ENCODE assay signal across 11 cellular contexts in the genomic region with DNA sequence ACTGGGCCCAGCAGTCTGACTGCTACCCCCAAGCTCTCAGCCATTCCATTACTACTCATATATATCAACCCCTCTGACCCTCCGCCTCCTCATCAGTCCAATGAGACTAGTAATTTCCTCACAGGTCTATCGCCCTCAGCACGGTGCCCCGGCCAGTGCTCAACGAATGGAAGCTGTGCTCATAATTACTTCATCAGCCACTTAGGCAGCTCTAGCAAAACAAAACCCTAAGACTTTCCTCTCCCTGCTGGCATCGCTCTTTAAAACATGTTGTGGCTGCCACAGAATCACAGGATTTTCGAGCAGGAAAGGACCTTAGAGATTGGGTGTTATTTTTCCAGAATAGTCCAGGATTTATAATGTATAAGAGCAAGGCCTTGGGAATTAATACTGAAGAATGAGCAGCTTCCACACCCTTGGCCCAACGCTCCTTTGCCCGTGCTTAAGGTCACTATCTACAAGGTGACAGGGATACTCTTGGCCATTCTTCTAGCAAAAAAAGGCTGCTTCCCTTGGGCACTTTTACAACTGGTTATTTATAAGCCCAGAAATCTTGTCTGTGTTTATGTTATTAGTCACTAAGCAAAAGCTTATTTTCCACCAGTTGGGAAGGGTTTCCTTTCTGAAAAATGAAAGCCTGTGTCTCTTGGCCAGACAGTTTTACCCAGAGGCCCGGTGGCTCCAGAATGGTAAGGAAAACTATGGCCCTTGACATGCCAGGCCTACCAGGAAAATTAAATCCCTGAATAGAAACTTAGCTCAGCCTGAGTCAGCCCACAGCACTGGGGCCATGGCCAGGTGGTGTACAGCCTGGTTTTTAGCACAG. TPM values are rescaled to one million over a fixed set of nuclear protein-coding genes. Genes with fewer than 3 reads are reported as not detected.
A peak's percentile ranks its signal among the peaks of the same experiment; 100 is the strongest.
DNase-seq lines count a peak whose midpoint lies in the region; ATAC-seq and TF ChIP-seq lines count a peak whose summit lies in the region.
"Had no signal": no experiment of that assay in that cellular context is flagged by ENCODE, and none has a peak within 500 bp of the region (broad histone marks: within the 10 kb centered on the region; RNA-seq: fewer than 3 reads in every experiment).

No MANE protein-coding gene starts in this region.

- no peak overlapping the region for H3K4me3 Mint-ChIP-seq in stimulated activated naive B cell treated with anti-CD40 and anti-IgM and Interleukin-4, amounts not matched to agents 10 μg/mL and 1 μg/mL and 100 μg/mL, for 72 hours

- no peaks in the 10 kb centered on the region for H3K9me3 Mint-ChIP-seq in stimulated activated naive B cell treated with anti-CD40 and anti-IgM and Interleukin-4, amounts not matched to agents 10 μg/mL and 1 μg/mL and 100 μg/mL, for 72 hours

- H3K4me1 ChIP-seq in breast epithelium (peaks cover 0 to 6% of the 10 kb centered on the region in 2 donors), left ventricle myocardium inferior (peaks cover 87% of the 10 kb centered on the region), skeletal muscle satellite cell (ENCODE audit: control insufficient read depth, insufficient read depth, low read length) (peaks cover 32% of the 10 kb centered on the region)

- intact Hi-C loops in breast epithelium (cut with DNase I; ENCODE audit: low total_unique reads) (no loop called here), left ventricle myocardium inferior (cut with micrococcal nuclease) (no loop called here)

- H3K9me3 ChIP-seq in breast epithelium (no peaks in the 10 kb centered on the region), left ventricle myocardium inferior (replicated peaks) (no peaks in the 10 kb centered on the region), skeletal muscle satellite cell (replicated peaks; ENCODE audit: low read length) (no peaks in the 10 kb centered on the region)

- H3K27me3 ChIP-seq in breast epithelium = no peaks in the 10 kb centered on the region
- no peaks in the 10 kb centered on the region for H3K27me3 ChIP-seq in left ventricle myocardium inferior (ENCODE audit: low read depth)
- no peaks in the 10 kb centered on the region for H3K27me3 ChIP-seq in skeletal muscle satellite cell (ENCODE audit: control insufficient read depth, insufficient read depth, low read length)

- no peak for TF ChIP-seq CTCF in breast epithelium (IDR thresholded peaks at IDR 0.05)
- TF ChIP-seq CTCF in left ventricle myocardium inferior (IDR thresholded peaks at IDR 0.05; ENCODE audit: borderline replicate concordance) = no peak

- no peak for TF ChIP-seq POLR2A in breast epithelium (IDR thresholded peaks at IDR 0.05)

- no peaks in the 10 kb centered on the region for H3K4me1 Mint-ChIP-seq in stimulated activated naive B cell treated with anti-CD40 and anti-IgM and Interleukin-4, amounts not matched to agents 10 μg/mL and 1 μg/mL and 100 μg/mL, for 72 hours

- H3K27me3 Mint-ChIP-seq in stimulated activated naive B cell treated with anti-CD40 and anti-IgM and Interleukin-4, amounts not matched to agents 10 μg/mL and 1 μg/mL and 100 μg/mL, for 72 hours = peaks cover 0 to 20% of the 10 kb centered on the region in 2 donors

- H3K36me3 ChIP-seq in breast epithelium = no peaks in the 10 kb centered on the region
- H3K36me3 ChIP-seq in left ventricle myocardium inferior = peaks cover 8% of the 10 kb centered on the region
- peaks cover 6% of the 10 kb centered on the region for H3K36me3 ChIP-seq in skeletal muscle satellite cell (ENCODE audit: insufficient read depth, low read length)

- DNase-seq in GM04504 (ENCODE audit: low read depth) (peak; percentile 70), breast epithelium (ENCODE audit: low spot score in 2 of 2) (no peak), left ventricle myocardium inferior (no peak), NCI-H1092 (lab: John Stamatoyannopoulos, UW) (no peak), NCI-H524 (lab: John Stamatoyannopoulos, UW) (no peak)
- no peak for DNase-seq in stimulated activated naive B cell treated with anti-CD40 and anti-IgM and Interleukin-4, amounts not matched to agents 10 μg/mL and 1 μg/mL and 100 μg/mL, for 72 hours
- DNase-seq: activated effector memory CD4-positive, alpha-beta T cell treated with anti-CD3 and anti-CD28 coated beads, Interleukin-2, amount 50 U/mL, for 16 hours; DMS 273 treated with DMSO at 0.1 percent for 48 hours; NCI-H1105 had no signal

- no peaks in the 10 kb centered on the region for H3K36me3 Mint-ChIP-seq in stimulated activated naive B cell treated with anti-CD40 and anti-IgM and Interleukin-4, amounts not matched to agents 10 μg/mL and 1 μg/mL and 100 μg/mL, for 72 hours

- H3K4me3 ChIP-seq in breast epithelium (no peak overlapping the region), left ventricle myocardium inferior (peak overlapping the region; percentile 4), skeletal muscle satellite cell (ENCODE audit: low read length) (no peak overlapping the region)

- peak overlapping the region; percentile 5 for H3K4me2 ChIP-seq in skeletal muscle satellite cell (ENCODE audit: low read length)

- no peak for ATAC-seq in GM18498 (IDR thresholded peaks at IDR 0.05; ENCODE audit: unreplicated experiment)
- no peak for ATAC-seq in stimulated activated naive B cell treated with anti-CD40 and anti-IgM and Interleukin-4, amounts not matched to agents 10 μg/mL and 1 μg/mL and 100 μg/mL, for 72 hours (replicated peaks)

- H3K27ac Mint-ChIP-seq in stimulated activated naive B cell treated with anti-CD40 and anti-IgM and Interleukin-4, amounts not matched to agents 10 μg/mL and 1 μg/mL and 100 μg/mL, for 72 hours = no peak overlapping the region

- H3K27ac ChIP-seq in breast epithelium (peak overlapping the region; percentile 62 to 80), left ventricle myocardium inferior (replicated peaks) (peak overlapping the region; percentile 93)

- H3K9ac ChIP-seq in skeletal muscle satellite cell (ENCODE audit: low read depth, low read length) = peak overlapping the region; percentile 51

RNA-seq across cellular contexts. Expression of gene NUAK1, which starts 48.0 kb away (rescaled TPM):
- 10 to 100 TPM in 2 of 3 donors, 1 to 10 TPM in 1; 6.0 to 20.2 (median 13.1) TPM for total RNA-seq in breast epithelium
- total RNA-seq in left ventricle myocardium inferior = 42.1 TPM
- 1.3 and 6.1 TPM in 2 replicates for total RNA-seq in skeletal muscle satellite cell (2012; rRNA removed)
